1 cellular context compared by ENCODE assay signal in the genomic region with DNA sequence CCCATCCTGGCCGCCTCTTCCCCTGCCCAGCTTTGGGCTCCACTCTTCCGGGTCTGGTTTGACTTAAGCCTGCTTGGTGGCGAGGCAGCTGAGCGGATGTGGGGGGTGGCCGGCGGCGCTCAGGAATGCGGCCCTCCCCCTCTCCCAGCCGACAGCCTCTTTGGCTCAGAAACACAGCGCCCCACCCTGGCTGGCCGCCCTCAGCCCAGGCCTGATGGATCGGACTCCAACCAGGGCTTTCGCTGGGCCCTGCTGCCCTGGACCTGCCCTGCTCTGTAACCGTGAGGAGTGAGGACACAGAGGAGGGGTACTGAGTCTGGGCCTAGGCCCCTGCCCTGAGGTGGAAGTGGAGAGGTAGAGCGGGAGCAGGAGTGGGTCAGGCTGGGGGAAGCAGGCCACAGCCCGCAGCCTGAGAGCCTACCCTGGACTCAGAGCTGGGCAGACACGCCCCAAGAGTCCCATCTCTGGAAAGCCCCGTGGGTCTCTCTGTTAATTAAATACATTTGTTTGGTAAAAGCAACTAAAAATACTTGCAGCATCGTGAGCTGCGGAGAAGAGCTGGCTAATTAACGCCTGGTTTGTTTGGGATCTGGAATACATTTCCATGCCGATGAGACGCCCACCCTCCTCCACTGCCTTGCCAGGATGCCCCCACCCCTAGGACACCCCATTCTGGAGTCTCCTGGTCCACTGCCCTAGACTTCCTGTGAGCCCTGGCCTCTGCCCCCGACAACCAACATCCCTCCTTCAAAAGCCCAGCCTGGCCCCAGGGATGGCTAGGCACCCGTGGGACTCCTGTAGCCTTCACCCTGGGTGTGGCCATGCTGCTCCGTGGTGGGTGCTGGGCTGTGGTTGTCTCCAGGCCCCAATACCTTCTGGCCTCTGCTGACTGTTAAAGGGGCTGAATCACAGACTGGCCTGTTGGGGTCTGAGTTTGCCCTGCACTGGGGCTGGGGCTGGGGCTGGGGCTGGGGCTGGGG.
TF ChIP-seq lines count a peak whose summit lies in the region.

No MANE protein-coding gene starts in this region.

TF ChIP-seq in GM23338, 12 proteins besides CTCF, POLR2A, EP300 and RAD21 (continued from another document):
- TF ChIP-seq REST (IDR thresholded peaks at IDR 0.05; ENCODE audit: unreplicated experiment): no peak
